In genomic region chr7:143630653-143631052, GRCh38 we compare ENCODE assay signal across 3 cellular contexts. TPM values are rescaled to one million over a fixed set of nuclear protein-coding genes. Genes with fewer than 3 reads are reported as not detected.
"Had no signal": no experiment of that assay in that cellular context is flagged by ENCODE, and none has a peak within 500 bp of the region (broad histone marks: within the 10 kb centered on the region; RNA-seq: fewer than 3 reads in every experiment).

No MANE protein-coding gene starts in this region.

RNA-seq across cellular contexts. Expression of gene CTAGE15, which starts 59.1 kb away (rescaled TPM):
- total RNA-seq: activated CD4-positive, alpha-beta memory T cell treated with anti-CD3 and anti-CD28 coated beads for 36 hours; bronchial epithelial cell had no signal
- polyA plus RNA-seq: cardiac muscle cell had no signal
